In the genomic region with DNA sequence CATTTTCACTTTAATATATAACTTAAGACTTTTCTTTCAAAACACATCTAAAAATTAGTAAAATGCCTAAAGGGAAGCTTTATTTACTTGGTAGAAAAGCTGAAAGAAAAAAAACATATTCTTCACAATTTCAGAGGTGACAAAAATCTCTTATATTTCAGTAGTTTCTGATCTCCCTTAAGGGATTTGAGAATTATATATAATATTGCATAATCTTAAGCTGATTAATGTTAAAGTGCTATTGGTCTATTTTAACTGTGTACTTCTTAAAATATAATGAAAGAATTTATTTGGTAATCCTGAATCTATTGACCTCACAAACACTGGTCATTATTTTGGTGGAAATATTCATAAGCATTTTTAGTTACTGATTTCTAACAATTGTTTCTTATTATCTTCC, we compare ENCODE assay signal across 8 cellular contexts. TPM values are rescaled to one million over a fixed set of nuclear protein-coding genes. Genes with fewer than 3 reads are reported as not detected.
A peak's percentile ranks its signal among the peaks of the same experiment; 100 is the strongest.
DNase-seq lines count a peak whose midpoint lies in the region; ATAC-seq, FAIRE-seq and TF ChIP-seq lines count a peak whose summit lies in the region.

No MANE protein-coding gene starts in this region.

- no peaks in the 10 kb centered on the region for H3K9me3 ChIP-seq in HepG2 (ENCODE audit: low read length)
- no peaks in the 10 kb centered on the region for H3K9me3 ChIP-seq in thyroid gland

- TF ChIP-seq POLR2A in HepG2 (IDR thresholded peaks at IDR 0.05; ENCODE audit: insufficient read depth in 1 of 2, low read depth in 2 of 2, low read length in 2 of 2) (no peak), thyroid gland (IDR thresholded peaks at IDR 0.05) (no peak)

- no peak for DNase-seq in activated T-cell treated with anti-CD3 and anti-CD28 coated beads, Interleukin-2, amount 50 U/mL, for 24 hours
- DNase-seq in activated T-cell treated with anti-CD3 and anti-CD28 coated beads, Interleukin-2, amount 50 U/mL, for 48 hours = no peak
- DNase-seq in HepG2 (ENCODE audit: low spot score) (no peak), thyroid gland (no peak), cerebellar cortex (ENCODE audit: low spot score) (no peak)

- H3K27me3 Mint-ChIP-seq in activated T-cell treated with anti-CD3 and anti-CD28 coated beads, Interleukin-2, amount 50 U/mL, for 24 hours = no peaks in the 10 kb centered on the region

- CTCF ChIA-PET in HepG2 (lab: Yijun Ruan, JAX; ENCODE audit: low intra/inter-chr PET ratio, low total read pairs) = no interaction called here

- TF ChIP-seq EP300 in HepG2 (IDR thresholded peaks at IDR 0.05; ENCODE audit: low read depth in 2 of 2, low read length in 2 of 2) = no peak
- no peak for TF ChIP-seq EP300 in HepG2 (CRISPR knock-in tag; IDR thresholded peaks at IDR 0.05; ENCODE audit: borderline replicate concordance)

- no TSS peak for BruUV-seq in HepG2 (replicated peaks; lab: Mats Ljungman, UMichigan)

- H3K4me3 Mint-ChIP-seq in activated T-cell treated with anti-CD3 and anti-CD28 coated beads, Interleukin-2, amount 50 U/mL, for 24 hours = peak overlapping the region; percentile 93

- H3K9ac ChIP-seq in HepG2 (ENCODE audit: insufficient read depth, low read depth, low read length) = peak overlapping the region; percentile 92

- TF ChIP-seq CTCF in HepG2 (CRISPR knock-in tag; IDR thresholded peaks at IDR 0.05) (no peak), thyroid gland (IDR thresholded peaks at IDR 0.05) (no peak)

- no peak overlapping the region for H2AFZ ChIP-seq in HepG2 (ENCODE audit: low read length)

- H3K79me2 ChIP-seq in HepG2 (ENCODE audit: insufficient read depth, low read length) = peaks cover 13% of the 10 kb centered on the region

- ATAC-seq in HepG2 (no peak), HG03378 (IDR thresholded peaks at IDR 0.05; ENCODE audit: unreplicated experiment) (no peak), HG02870 (IDR thresholded peaks at IDR 0.05; ENCODE audit: unreplicated experiment) (no peak)

- no peak for TF ChIP-seq RAD21 in HepG2 (CRISPR knock-in tag; IDR thresholded peaks at IDR 0.05)

- H3K27ac ChIP-seq in angular gyrus (ENCODE audit: low read depth, low read length) (peak overlapping the region; percentile 91), HepG2 (ENCODE audit: extremely low read length, insufficient read depth, low read length) (peak overlapping the region; percentile 96), thyroid gland (peak overlapping the region; percentile 93 to 95 (median 94))

- in situ Hi-C loops in HepG2 (cut with HindIII; ENCODE audit: extremely low pct_ligation_motif_present, low pct_unique_long_range_greater_than_20kb) = no loop called here

- no peaks in the 10 kb centered on the region for H3K9me3 Mint-ChIP-seq in activated T-cell treated with anti-CD3 and anti-CD28 coated beads, Interleukin-2, amount 50 U/mL, for 24 hours

- no peaks in the 10 kb centered on the region; a peak in 1 of 5 replicates for H3K27me3 ChIP-seq in HepG2 (ENCODE audit: control insufficient read depth in 1 of 2, insufficient read depth in 2 of 2, low read length in 2 of 2)
- H3K27me3 ChIP-seq in thyroid gland = no peaks in the 10 kb centered on the region

- POLR2A ChIA-PET in HepG2 (lab: Yijun Ruan, JAX) = interaction anchor here (0.7 to 2.6 kb wide), 4 partner anchors 44 to 178 kb away, joined by 3 to 14 read pairs (median 6); a partner anchor contains a TSS

- peak overlapping the region; percentile 80 for H3K4me2 ChIP-seq in HepG2 (ENCODE audit: low read depth, low read length)

- peaks cover 31% of the 10 kb centered on the region for H3K36me3 Mint-ChIP-seq in activated T-cell treated with anti-CD3 and anti-CD28 coated beads, Interleukin-2, amount 50 U/mL, for 24 hours (ENCODE audit: low read depth)

- no peaks in the 10 kb centered on the region for H4K20me1 ChIP-seq in HepG2 (ENCODE audit: insufficient read depth, low read length)

- H3K4me3 ChIP-seq in HepG2 (replicated peaks in 1 of 3; ENCODE audit: insufficient read depth in 1 of 3, low read depth in 2 of 3, low read length in 3 of 3) (peak overlapping the region; percentile 58 to 91 (median 85); a peak in 5 of 6 replicates), thyroid gland (replicated peaks in 1 of 3) (peak overlapping the region in 2 of 3 donors; percentile 58 to 78)

- intact Hi-C loops in HepG2 (cut with micrococcal nuclease; ENCODE audit: unreplicated experiment) (loop anchor here (2.0 to 5.0 kb wide), 3 partner anchors 56 to 96 kb away; a partner anchor contains a TSS), thyroid gland (cut with DNase I) (no loop called here)

- FAIRE-seq in HepG2 (lab: Jason Lieb, UNC) = no peak

- H3K36me3 ChIP-seq in HepG2 (replicated peaks in 1 of 2; ENCODE audit: control insufficient read depth in 1 of 2, insufficient read depth in 2 of 2, low read length in 2 of 2) (no peaks in the 10 kb centered on the region; a peak in 1 of 5 replicates), thyroid gland (no peaks in the 10 kb centered on the region)

- peaks cover 36% of the 10 kb centered on the region for H3K4me1 Mint-ChIP-seq in activated T-cell treated with anti-CD3 and anti-CD28 coated beads, Interleukin-2, amount 50 U/mL, for 24 hours (ENCODE audit: low read depth)

- peak overlapping the region; percentile 97 for H3K27ac Mint-ChIP-seq in activated T-cell treated with anti-CD3 and anti-CD28 coated beads, Interleukin-2, amount 50 U/mL, for 24 hours

- H3K4me1 ChIP-seq in HepG2 (ENCODE audit: insufficient read depth, low read length) (peaks cover 23% of the 10 kb centered on the region), thyroid gland (peaks cover 8 to 9% of the 10 kb centered on the region in 2 donors)

TF ChIP-seq in HepG2, 621 proteins besides CTCF, POLR2A, EP300 and RAD21 (continues in another document):
- no peak for TF ChIP-seq TCF7L2 (IDR thresholded peaks at IDR 0.05; ENCODE audit: low read depth, low read length)

RNA-seq across cellular contexts. Expression of a gene that starts 1.2 kb away (rescaled TPM):
- total RNA-seq in HepG2 (2016; rRNA removed; fragmentation: Illumina TruSeq; extraction: Trizol) = 25.2 and 26.5 TPM in 2 replicates
- 8.0 TPM in 2 replicates for total RNA-seq in HepG2 (2016; cell fraction: cytosol; rRNA removed; fragmentation: Illumina TruSeq; extraction: Trizol; ENCODE audit: low read depth)
- total RNA-seq in HepG2 (2016; cell fraction: insoluble cytoplasmic fraction; rRNA removed; fragmentation: Illumina TruSeq; extraction: Trizol) = 25.8 and 26.0 TPM in 2 replicates
- 10.8 and 11.3 TPM in 2 replicates for total RNA-seq in HepG2 (2016; cell fraction: membrane; rRNA removed; fragmentation: Illumina TruSeq; extraction: Trizol)
- 38.6 and 41.0 TPM in 2 replicates for total RNA-seq in HepG2 (2016; cell fraction: nucleus; rRNA removed; fragmentation: Illumina TruSeq; extraction: Trizol)
- 13.7 and 15.2 TPM in 2 replicates for polyA plus RNA-seq in HepG2 (2011; rRNA removed)
- polyA plus RNA-seq in HepG2 (2011; cell fraction: cytosol; rRNA removed) = 6.1 and 7.0 TPM in 2 replicates
- polyA plus RNA-seq in HepG2 (2011; cell fraction: nucleus; rRNA removed) = 20.0 and 25.9 TPM in 2 replicates
- polyA plus RNA-seq in HepG2 (2012) = 11.5 and 12.2 TPM in 2 replicates
- polyA plus RNA-seq in HepG2 (2016; cell fraction: cytosol; fragmentation: Illumina TruSeq; extraction: Trizol; ENCODE audit: low read depth) = 3.5 and 3.6 TPM in 2 replicates
- 23.3 and 24.2 TPM in 2 replicates for polyA plus RNA-seq in HepG2 (2016; cell fraction: insoluble cytoplasmic fraction; fragmentation: Illumina TruSeq; extraction: Trizol; ENCODE audit: low read depth)
- polyA plus RNA-seq in HepG2 (2016; cell fraction: membrane; fragmentation: Illumina TruSeq; extraction: Trizol; ENCODE audit: low read depth) = 6.7 and 6.9 TPM in 2 replicates
- 31.9 and 37.1 TPM in 2 replicates for polyA plus RNA-seq in HepG2 (2016; cell fraction: nucleus; fragmentation: Illumina TruSeq; extraction: Trizol; ENCODE audit: insufficient read depth, low read depth)
- 5.9 and 24.6 TPM in 2 replicates for polyA minus RNA-seq in HepG2 (2011; rRNA and poly(A)+ RNA removed; ENCODE audit: low replicate concordance)
- 5.8 and 6.3 TPM in 2 replicates for polyA minus RNA-seq in HepG2 (2011; cell fraction: cytosol; rRNA and poly(A)+ RNA removed)
- 51.5 and 69.6 TPM in 2 replicates for polyA minus RNA-seq in HepG2 (2011; cell fraction: nucleus; rRNA and poly(A)+ RNA removed)
- total RNA-seq in thyroid gland = 10 to 100 TPM; 50.3 to 64.3 (median 57.1) TPM

RNA-seq across cellular contexts. Expression of a gene that starts 55.8 kb away (rescaled TPM):
- 11.2 and 13.2 TPM in 2 replicates for total RNA-seq in HepG2 (2016; rRNA removed; fragmentation: Illumina TruSeq; extraction: Trizol)
- 0.71 and 1.0 TPM in 2 replicates for total RNA-seq in HepG2 (2016; cell fraction: cytosol; rRNA removed; fragmentation: Illumina TruSeq; extraction: Trizol; ENCODE audit: low read depth)
- total RNA-seq in HepG2 (2016; cell fraction: insoluble cytoplasmic fraction; rRNA removed; fragmentation: Illumina TruSeq; extraction: Trizol) = 11.4 and 11.7 TPM in 2 replicates
- total RNA-seq in HepG2 (2016; cell fraction: membrane; rRNA removed; fragmentation: Illumina TruSeq; extraction: Trizol) = 3.2 and 4.0 TPM in 2 replicates
- total RNA-seq in HepG2 (2016; cell fraction: nucleus; rRNA removed; fragmentation: Illumina TruSeq; extraction: Trizol) = 6.9 and 9.0 TPM in 2 replicates
- polyA plus RNA-seq in HepG2 (2011; rRNA removed) = 5.1 and 6.9 TPM in 2 replicates
- polyA plus RNA-seq in HepG2 (2011; cell fraction: cytosol; rRNA removed) = 3.7 and 5.3 TPM in 2 replicates
- polyA plus RNA-seq in HepG2 (2011; cell fraction: nucleus; rRNA removed) = 5.4 and 7.1 TPM in 2 replicates
- polyA plus RNA-seq in HepG2 (2012) = 6.4 and 7.6 TPM in 2 replicates
- polyA plus RNA-seq in HepG2 (2016; cell fraction: cytosol; fragmentation: Illumina TruSeq; extraction: Trizol; ENCODE audit: low read depth) = 0.26 and 0.34 TPM in 2 replicates
- polyA plus RNA-seq in HepG2 (2016; cell fraction: insoluble cytoplasmic fraction; fragmentation: Illumina TruSeq; extraction: Trizol; ENCODE audit: low read depth) = 5.6 and 6.2 TPM in 2 replicates
- polyA plus RNA-seq in HepG2 (2016; cell fraction: membrane; fragmentation: Illumina TruSeq; extraction: Trizol; ENCODE audit: low read depth) = 0.89 and 0.92 TPM in 2 replicates
- 7.0 TPM in 2 replicates for polyA plus RNA-seq in HepG2 (2016; cell fraction: nucleus; fragmentation: Illumina TruSeq; extraction: Trizol; ENCODE audit: insufficient read depth, low read depth)
- polyA minus RNA-seq in HepG2 (2011; rRNA and poly(A)+ RNA removed; ENCODE audit: low replicate concordance) = 15.0 and 39.2 TPM in 2 replicates
- polyA minus RNA-seq in HepG2 (2011; cell fraction: cytosol; rRNA and poly(A)+ RNA removed) = 5.4 and 8.4 TPM in 2 replicates
- 9.9 and 17.0 TPM in 2 replicates for polyA minus RNA-seq in HepG2 (2011; cell fraction: nucleus; rRNA and poly(A)+ RNA removed)
- total RNA-seq in thyroid gland = 10 to 100 TPM; 15.9 to 39.2 (median 23.2) TPM
